ENCODE assay signal across 1 cellular context in genomic region chr1:24765308-24765988, GRCh38.
A peak's percentile ranks its signal among the peaks of the same experiment; 100 is the strongest.
TF ChIP-seq lines count a peak whose summit lies in the region.

No MANE protein-coding gene starts in this region.

TF ChIP-seq in K562, 482 proteins besides CTCF, POLR2A, EP300 and RAD21 (continued from another document and continues in another):
- TF ChIP-seq NFXL1 (CRISPR knock-in tag; IDR thresholded peaks at IDR 0.05), result no peak
- no peak for TF ChIP-seq ZNF133 (CRISPR knock-in tag; IDR thresholded peaks at IDR 0.05)
- 0 out of 2 replicates have a peak, but pooled peaks have one; percentile 20 for TF ChIP-seq SNIP1 (IDR thresholded peaks at IDR 0.05; ENCODE audit: low read depth)
- TF ChIP-seq ZNF583 (CRISPR knock-in tag; IDR thresholded peaks at IDR 0.05), result peak; percentile 67
- TF ChIP-seq ZNF75A (CRISPR knock-in tag; IDR thresholded peaks at IDR 0.05), result 0 out of 2 replicates have a peak, but pooled peaks have one; percentile 51
- peak; percentile 56 for TF ChIP-seq NCOR1 (IDR thresholded peaks at IDR 0.05)
- no peak for TF ChIP-seq GTF2F1 (IDR thresholded peaks at IDR 0.05; ENCODE audit: low read depth, low read length)
- no peak for TF ChIP-seq SIN3B (IDR thresholded peaks at IDR 0.05; ENCODE audit: low read depth)
- peak; percentile 92 for TF ChIP-seq NBN (IDR thresholded peaks at IDR 0.05; ENCODE audit: low read depth)
- TF ChIP-seq RBFOX2 (IDR thresholded peaks at IDR 0.05; ENCODE audit: low read depth, low read length), result 0 out of 2 replicates have a peak, but pooled peaks have one; percentile 21
- no peak for TF ChIP-seq ZFP1 (CRISPR knock-in tag; IDR thresholded peaks at IDR 0.05)
- no peak for TF ChIP-seq WHSC1 (IDR thresholded peaks at IDR 0.05; ENCODE audit: low read length)
- no peak for TF ChIP-seq ZC3H8 (IDR thresholded peaks at IDR 0.05)
- TF ChIP-seq ELK3 (CRISPR knock-in tag; IDR thresholded peaks at IDR 0.05), result peak; percentile 73; the same call in 1 of the 2 replicates
- TF ChIP-seq DMBX1 (CRISPR knock-in tag; IDR thresholded peaks at IDR 0.05; ENCODE audit: borderline replicate concordance), result peak; percentile 69; the same call in 1 of the 2 replicates
- no peak for TF ChIP-seq HBP1 (CRISPR knock-in tag; IDR thresholded peaks at IDR 0.05)
- peak; percentile 24 for TF ChIP-seq PRDM10 (IDR thresholded peaks at IDR 0.05; ENCODE audit: partially characterized antibody)
- no peak for TF ChIP-seq RFX5 (IDR thresholded peaks at IDR 0.05; ENCODE audit: low read depth, low read length)
- TF ChIP-seq FOXJ2 (tag; IDR thresholded peaks at IDR 0.05), result no peak; the same call in 1 of the 2 replicates
- no peak for TF ChIP-seq AFF4 (CRISPR knock-in tag; IDR thresholded peaks at IDR 0.05)
- peak; percentile 92 for TF ChIP-seq MYC (IDR thresholded peaks at IDR 0.05; ENCODE audit: low read depth, low read length)
- no peak for TF ChIP-seq MYC (CRISPR knock-in tag; IDR thresholded peaks at IDR 0.05; ENCODE audit: borderline replicate concordance, low read depth)
- TF ChIP-seq BRD9 (IDR thresholded peaks at IDR 0.05; ENCODE audit: low read depth, partially characterized antibody), result peak; percentile 96
- no peak for TF ChIP-seq ZNF695 (CRISPR knock-in tag; IDR thresholded peaks at IDR 0.05)
- TF ChIP-seq NCOA1 (IDR thresholded peaks at IDR 0.05; ENCODE audit: low read depth), result peak; percentile 53
- peak; percentile 43; the same call in 1 of the 2 replicates for TF ChIP-seq ZNF134 (CRISPR knock-in tag; conservative IDR thresholded peaks at IDR 0.05)
- no peak for TF ChIP-seq BDP1 (IDR thresholded peaks at IDR 0.05; ENCODE audit: insufficient read depth, insufficient read length)
- TF ChIP-seq GATAD2B (IDR thresholded peaks at IDR 0.05; ENCODE audit: borderline replicate concordance), result peak; percentile 63
- 0 out of 2 replicates have a peak, but pooled peaks have one; percentile 18 for TF ChIP-seq SP1 (CRISPR knock-in tag; IDR thresholded peaks at IDR 0.05)
- TF ChIP-seq ZNF778 (CRISPR knock-in tag; IDR thresholded peaks at IDR 0.05), result no peak
- TF ChIP-seq ZSCAN32 (CRISPR knock-in tag; IDR thresholded peaks at IDR 0.05), result no peak
- peak; percentile 89 for TF ChIP-seq ARID1B (IDR thresholded peaks at IDR 0.05)
- no peak for TF ChIP-seq PHB2 (IDR thresholded peaks at IDR 0.05; ENCODE audit: low read depth)
- TF ChIP-seq HEY1 (CRISPR knock-in tag; IDR thresholded peaks at IDR 0.05; ENCODE audit: borderline replicate concordance), result peak; percentile 10; the same call in 1 of the 2 replicates
- TF ChIP-seq ZNF644 (tag; IDR thresholded peaks at IDR 0.05; ENCODE audit: low read depth), result peak; percentile 80; the same call in 1 of the 2 replicates
- TF ChIP-seq NCOA2 (IDR thresholded peaks at IDR 0.05; ENCODE audit: partially characterized antibody in 2 of 2), result peak in 1 of 2 experiments; percentile 45
- TF ChIP-seq MTA3 (IDR thresholded peaks at IDR 0.05; ENCODE audit: borderline replicate concordance), result peak; percentile 44; the same call in 1 of the 2 replicates
- no peak for TF ChIP-seq SMAD2 (IDR thresholded peaks at IDR 0.05; ENCODE audit: low read depth, low read length)
- no peak for TF ChIP-seq ZNF764 (CRISPR knock-in tag; IDR thresholded peaks at IDR 0.05; ENCODE audit: low read depth)
- TF ChIP-seq TSHZ1 (CRISPR knock-in tag; IDR thresholded peaks at IDR 0.05), result no peak
- peak; percentile 67; the same call in 1 of the 2 replicates for TF ChIP-seq ATF7 (IDR thresholded peaks at IDR 0.05)
- TF ChIP-seq STAT6 (CRISPR knock-in tag; IDR thresholded peaks at IDR 0.05), result no peak
- no peak for TF ChIP-seq ZNF184 (CRISPR knock-in tag; IDR thresholded peaks at IDR 0.05)
- no peak for TF ChIP-seq RBM39 (optimal IDR thresholded peaks at IDR 0.05; ENCODE audit: low read depth, low read length)
- no peak for TF ChIP-seq TAF15 (IDR thresholded peaks at IDR 0.05; ENCODE audit: low read depth, low read length)
- TF ChIP-seq HNRNPL (IDR thresholded peaks at IDR 0.05; ENCODE audit: low read depth, low read length), result no peak
- TF ChIP-seq DACH1 (IDR thresholded peaks at IDR 0.05; ENCODE audit: partially characterized antibody), result no peak
- no peak for TF ChIP-seq ZNF24 (IDR thresholded peaks at IDR 0.05)
- TF ChIP-seq EWSR1 (IDR thresholded peaks at IDR 0.05; ENCODE audit: borderline replicate concordance, low read depth, partially characterized antibody), result no peak
- TF ChIP-seq ZNF175 (CRISPR knock-in tag; IDR thresholded peaks at IDR 0.05; ENCODE audit: low read depth), result peak; percentile 71
- no peak for TF ChIP-seq FOXK1 (CRISPR knock-in tag; IDR thresholded peaks at IDR 0.05; ENCODE audit: borderline replicate concordance)
- no peak for TF ChIP-seq TARDBP (IDR thresholded peaks at IDR 0.05)
- TF ChIP-seq ID3 (CRISPR knock-in tag; IDR thresholded peaks at IDR 0.05), result no peak
- TF ChIP-seq ID3 (tag; IDR thresholded peaks at IDR 0.05), result 0 out of 2 replicates have a peak, but pooled peaks have one; percentile 55
- no peak for TF ChIP-seq MEF2A (IDR thresholded peaks at IDR 0.05; ENCODE audit: control insufficient read depth, low read depth, low read length)
